In genomic region chr6:16301511-16301910, GRCh38 we compare ENCODE assay signal across 13 cellular contexts.
DNase-seq lines count a peak whose midpoint lies in the region; ATAC-seq and TF ChIP-seq lines count a peak whose summit lies in the region.
"Had no signal": no experiment of that assay in that cellular context is flagged by ENCODE, and none has a peak within 500 bp of the region (broad histone marks: within the 10 kb centered on the region; RNA-seq: fewer than 3 reads in every experiment).

No MANE protein-coding gene starts in this region.

- DNase-seq in NCI-H1417 (lab: John Stamatoyannopoulos, UW), result peak in 2 of 3 experiments; percentile 7 to 51
- no peak for DNase-seq in NCI-H1417 treated with DMSO at 0.1 percent for 48 hours (lab: John Stamatoyannopoulos, UW)
- no peak for DNase-seq in left lung
- no peak for DNase-seq in SHP77 treated with DMSO at 0.1 percent for 48 hours (lab: John Stamatoyannopoulos, UW)
- no peak for DNase-seq in NCI-H2029 treated with DMSO at 0.1 percent for 48 hours (lab: John Stamatoyannopoulos, UW)
- DNase-seq: activated CD8-positive, alpha-beta T cell treated with anti-CD3 and anti-CD28 coated beads, Interleukin-2, amount 10 ng/mL, durations not matched to agents 7 days and 5 days; kidney glomerular epithelial cell; NCI-H1048 had no signal

- H3K9me3 ChIP-seq in neural cell (ENCODE audit: low read length) (no peaks in the 10 kb centered on the region), left lung (no peaks in the 10 kb centered on the region)

- no peaks in the 10 kb centered on the region for H3K4me1 ChIP-seq in left lung

- H3K27ac ChIP-seq in neural cell (ENCODE audit: low read length), result peak overlapping the region; percentile 15
- H3K27ac ChIP-seq in left lung, result no peak overlapping the region
- H3K27ac ChIP-seq: HL-60, neural progenitor cell had no signal

- H3K9me2 ChIP-seq in neural cell (ENCODE audit: insufficient read depth, low read length), result no peaks in the 10 kb centered on the region

- H3K36me3 ChIP-seq in neural cell (ENCODE audit: insufficient read depth, low read length), result no peaks in the 10 kb centered on the region
- peaks cover 0 to 32% of the 10 kb centered on the region in 2 donors for H3K36me3 ChIP-seq in left lung
- H3K36me3 ChIP-seq: neural progenitor cell had no signal

- no peak for TF ChIP-seq RAD21 in neural cell (conservative IDR thresholded peaks at IDR 0.05)

- no peaks in the 10 kb centered on the region for H3F3A ChIP-seq in neural cell (ENCODE audit: insufficient read depth, low read length, poor library complexity, severe bottlenecking)

- peak; percentile 35 for ATAC-seq in GM21723 (IDR thresholded peaks at IDR 0.05; ENCODE audit: unreplicated experiment)
- peak; percentile 55 for ATAC-seq in HG03432 (IDR thresholded peaks at IDR 0.05; ENCODE audit: unreplicated experiment)
- no peak for ATAC-seq in left lung
- ATAC-seq: activated CD8-positive, alpha-beta T cell treated with anti-CD3 and anti-CD28 coated beads, Interleukin-2, amount 10 ng/mL, durations not matched to agents 7 days and 5 days had no signal

- H3K4me3 ChIP-seq in neural cell (ENCODE audit: low read length) (peak overlapping the region; percentile 0), left lung (no peak overlapping the region)
- H3K4me3 ChIP-seq: neural progenitor cell had no signal

- H4K20me1 ChIP-seq in neural cell (ENCODE audit: insufficient read depth), result no peaks in the 10 kb centered on the region

- H3K9ac ChIP-seq in neural cell (ENCODE audit: low read length), result no peak overlapping the region
- H3K9ac ChIP-seq: neural progenitor cell had no signal

- no peak for TF ChIP-seq EP300 in neural cell (conservative IDR thresholded peaks at IDR 0.05; ENCODE audit: poor library complexity, severe bottlenecking)

- no peak overlapping the region for H3K4me2 ChIP-seq in neural cell (ENCODE audit: low read length)
- H3K4me2 ChIP-seq: neural progenitor cell had no signal

- no peak overlapping the region for H2AFZ ChIP-seq in neural cell (ENCODE audit: low read depth, low read length)
- H2AFZ ChIP-seq: neural progenitor cell had no signal

- TF ChIP-seq CTCF in neural cell (IDR thresholded peaks at IDR 0.05; ENCODE audit: poor library complexity, severe bottlenecking) (no peak), left lung (IDR thresholded peaks at IDR 0.05) (no peak)

- H3K27me3 ChIP-seq in neural cell (ENCODE audit: insufficient read depth, low read depth, low read length) (no peaks in the 10 kb centered on the region), left lung (no peaks in the 10 kb centered on the region)
- H3K27me3 ChIP-seq: neural progenitor cell had no signal

- intact Hi-C loops in left lung (cut with DNase I), result no loop called here

- no peaks in the 10 kb centered on the region for H3K79me2 ChIP-seq in neural cell (replicated peaks; ENCODE audit: insufficient read depth, low read length)

TF ChIP-seq in neural cell, 6 proteins besides CTCF, POLR2A, EP300 and RAD21:
- TF ChIP-seq EZH2 (IDR thresholded peaks at IDR 0.05; ENCODE audit: borderline replicate concordance, insufficient read depth, low read length, poor library complexity, severe bottlenecking), result no peak
- no peak for TF ChIP-seq SMC3 (conservative IDR thresholded peaks at IDR 0.05; ENCODE audit: poor library complexity)
- no peak for TF ChIP-seq REST (IDR thresholded peaks at IDR 0.05; ENCODE audit: borderline replicate concordance)
- no peak for TF ChIP-seq MXI1 (conservative IDR thresholded peaks at IDR 0.05; ENCODE audit: poor library complexity, severe bottlenecking)
- TF ChIP-seq POLR2AphosphoS5 (IDR thresholded peaks at IDR 0.05), result no peak
- no peak for TF ChIP-seq TAF1 (IDR thresholded peaks at IDR 0.05; ENCODE audit: low read depth)

Comparison
In these comparisons a context has a peak if more than half of its experiments do, and no peak if none do; other contexts are left out.
1. DNase-seq: peak in NCI-H1417 (2 of 3); none in NCI-H1417 treated with DMSO at 0.1 percent for 48 hours (single experiment), left lung (0 of 2), SHP77 treated with DMSO at 0.1 percent for 48 hours (single experiment) and NCI-H2029 treated with DMSO at 0.1 percent for 48 hours (single experiment).